1 cellular context compared by ENCODE assay signal in genomic region chr11:2547806-2548205, GRCh38.
TF ChIP-seq lines count a peak whose summit lies in the region.

No MANE protein-coding gene starts in this region.

TF ChIP-seq in GM23338, 12 proteins besides CTCF, POLR2A, EP300 and RAD21 (continued from another document):
- TF ChIP-seq STAT1 (IDR thresholded peaks at IDR 0.05; ENCODE audit: unreplicated experiment) (no peak), NANOG (IDR thresholded peaks at IDR 0.05; ENCODE audit: borderline replicate concordance) (no peak), ETS1 (IDR thresholded peaks at IDR 0.05) (no peak), REST (IDR thresholded peaks at IDR 0.05; ENCODE audit: unreplicated experiment) (no peak), EZH2 (IDR thresholded peaks at IDR 0.05; ENCODE audit: low read depth, unreplicated experiment) (no peak), ZNF114 (CRISPR knock-in tag; IDR thresholded peaks at IDR 0.05) (no peak), CREB1 (CRISPR knock-in tag; IDR thresholded peaks at IDR 0.05; ENCODE audit: low read depth) (no peak), ZNF462 (CRISPR knock-in tag; IDR thresholded peaks at IDR 0.05) (no peak)
